In genomic region chr9:10661376-10661775, GRCh38 we compare ENCODE assay signal across 21 cellular contexts. TPM values are rescaled to one million over a fixed set of nuclear protein-coding genes. Genes with fewer than 3 reads are reported as not detected.
DNase-seq lines count a peak whose midpoint lies in the region; ATAC-seq, FAIRE-seq and TF ChIP-seq lines count a peak whose summit lies in the region.
"Had no signal": no experiment of that assay in that cellular context is flagged by ENCODE, and none has a peak within 500 bp of the region (broad histone marks: within the 10 kb centered on the region; RNA-seq: fewer than 3 reads in every experiment).

No MANE protein-coding gene starts in this region.

- TF ChIP-seq POLR2A in heart left ventricle (IDR thresholded peaks at IDR 0.05) (no peak), H1 (IDR thresholded peaks at IDR 0.05; ENCODE audit: control extremely low read depth in 1 of 2, low read depth in 2 of 2, low read length in 2 of 2) (no peak)

- TF ChIP-seq CTCF in cardiac muscle cell (IDR thresholded peaks at IDR 0.05; ENCODE audit: low read depth, low read length) (no peak), heart left ventricle (IDR thresholded peaks at IDR 0.05) (no peak), H1 (IDR thresholded peaks at IDR 0.05; ENCODE audit: control extremely low read depth in 1 of 3, insufficient read depth in 1 of 3, low read depth in 1 of 3, low read length in 3 of 3) (no peak)

- TF ChIP-seq RAD21 in H1 (IDR thresholded peaks at IDR 0.05 in 1 of 2, conservative IDR thresholded peaks at IDR 0.05 in 1 of 2; ENCODE audit: low read depth in 2 of 2, low read length in 2 of 2): no peak

- no peak for ATAC-seq in heart left ventricle
- ATAC-seq in HG02759 (IDR thresholded peaks at IDR 0.05; ENCODE audit: unreplicated experiment): no peak
- ATAC-seq in GM19452 (IDR thresholded peaks at IDR 0.05; ENCODE audit: unreplicated experiment): no peak
- ATAC-seq: A549, HCT116 had no signal

- no peak overlapping the region for H2BK20ac ChIP-seq in H1 (ENCODE audit: low read length)

- CTCF ChIA-PET in H1 (lab: Charles Lee; ENCODE audit: partially characterized antibody): interaction anchor here (0.8 kb wide), 1 partner anchor 115 kb away, joined by 3 read pairs; no protein-coding TSS in a partner anchor

- H3K4me3 ChIP-seq in cardiac muscle cell: no peak overlapping the region
- H3K4me3 ChIP-seq in heart left ventricle: no peak overlapping the region
- H3K4me3 ChIP-seq in H1 (ENCODE audit: extremely low read depth in 1 of 4, insufficient read depth in 2 of 4, low read depth in 3 of 4, low read length in 4 of 4): no peak overlapping the region
- H3K4me3 ChIP-seq: A549 had no signal

- DNase-seq in cardiac muscle cell (ENCODE audit: low read depth in 1 of 2, low spot score in 1 of 2) (no peak), heart left ventricle (no peak), RKO (ENCODE audit: low spot score) (peak; percentile 1), H1 (ENCODE audit: low read depth in 1 of 2, low spot score in 2 of 2) (no peak), nucleus accumbens (lab: John Stamatoyannopoulos, UW) (no peak)
- DNase-seq: BE2C; CD4-positive, alpha-beta memory T cell; COR-L47; DMS153; DMS79 treated with DMSO at 0.1 percent for 48 hours; EL; IMR-90 had no signal

- no peak overlapping the region for H3K9ac ChIP-seq in H1 (replicated peaks in 1 of 4; ENCODE audit: extremely low read depth in 1 of 4, low read depth in 3 of 4, low read length in 3 of 4)

- H3K56ac ChIP-seq in H1 (replicated peaks; ENCODE audit: insufficient read length, low read depth, low read length): no peak overlapping the region

- H2BK5ac ChIP-seq in H1 (ENCODE audit: low read depth, low read length): no peak overlapping the region

- H3K27ac ChIP-seq in cardiac muscle cell (peak overlapping the region; percentile 66), heart left ventricle (no peak overlapping the region), H1 (ENCODE audit: low read depth, low read length) (no peak overlapping the region)
- H3K27ac ChIP-seq: A549, C4-2B, HL-60 had no signal

- no peak overlapping the region for H3K14ac ChIP-seq in H1 (ENCODE audit: insufficient read length)

- H3K79me1 ChIP-seq in H1 (ENCODE audit: low read depth, low read length): no peaks in the 10 kb centered on the region

- H3K27me3 ChIP-seq in cardiac muscle cell: no peaks in the 10 kb centered on the region
- H3K27me3 ChIP-seq in heart left ventricle: no peaks in the 10 kb centered on the region
- no peaks in the 10 kb centered on the region for H3K27me3 ChIP-seq in H1 (replicated peaks in 1 of 4; ENCODE audit: control insufficient read depth in 3 of 4, extremely low read depth in 1 of 4, insufficient read depth in 3 of 4, low read length in 3 of 4)
- H3K27me3 ChIP-seq: BE2C had no signal

- no peak overlapping the region for H3K4ac ChIP-seq in H1 (replicated peaks; ENCODE audit: insufficient read length, low read depth, low read length)

- no peaks in the 10 kb centered on the region for H3K79me2 ChIP-seq in H1 (ENCODE audit: control insufficient read depth in 1 of 2, insufficient read depth in 2 of 2, low read length in 2 of 2)

- no peak overlapping the region for H4K8ac ChIP-seq in H1 (ENCODE audit: extremely low read depth, insufficient read depth, low read length)

- no peak overlapping the region for H3K18ac ChIP-seq in H1 (ENCODE audit: extremely low read depth, low read length)

- intact Hi-C loops in heart left ventricle (cut with DNase I): no loop called here

- H2AK5ac ChIP-seq in H1 (ENCODE audit: low read depth, low read length): no peak overlapping the region

- H3K4me1 ChIP-seq in cardiac muscle cell (ENCODE audit: low read depth) (peaks cover 24% of the 10 kb centered on the region), heart left ventricle (no peaks in the 10 kb centered on the region), H1 (replicated peaks in 1 of 4; ENCODE audit: control insufficient read depth in 3 of 4, insufficient read depth in 4 of 4, low read length in 3 of 4) (no peaks in the 10 kb centered on the region)
- H3K4me1 ChIP-seq: A549, BE2C had no signal

- no peak overlapping the region for H4K5ac ChIP-seq in H1 (ENCODE audit: insufficient read length, low read depth, low read length)

- H2BK12ac ChIP-seq in H1 (ENCODE audit: low read depth, low read length): no peak overlapping the region

- H4K91ac ChIP-seq in H1 (replicated peaks; ENCODE audit: insufficient read length, low read length): no peak overlapping the region

- no peaks in the 10 kb centered on the region for H3K9me3 ChIP-seq in cardiac muscle cell (ENCODE audit: low read depth)
- no peaks in the 10 kb centered on the region for H3K9me3 ChIP-seq in heart left ventricle
- H3K9me3 ChIP-seq in H1 (ENCODE audit: insufficient read depth in 2 of 2, low read depth in 1 of 2, low read length in 1 of 2): no peaks in the 10 kb centered on the region
- H3K9me3 ChIP-seq: A549, BE2C had no signal

- no peaks in the 10 kb centered on the region for H3K23me2 ChIP-seq in H1 (ENCODE audit: low read depth, low read length)

- H2AFZ ChIP-seq in H1 (ENCODE audit: low read length): peak overlapping the region; percentile 47; the same call in 1 of the 2 replicates

- no peak for FAIRE-seq in H1 (lab: Jason Lieb, UNC)
- FAIRE-seq: A549, D721Med, G401.6, GM12891 had no signal

- H4K20me1 ChIP-seq in H1 (replicated peaks in 1 of 2; ENCODE audit: control insufficient read depth in 1 of 2, insufficient read depth in 2 of 2, low read length in 2 of 2): no peaks in the 10 kb centered on the region

- H3K23ac ChIP-seq in H1 (ENCODE audit: insufficient read length): no peak overlapping the region

- TF ChIP-seq EP300 in H1 (IDR thresholded peaks at IDR 0.05; ENCODE audit: borderline replicate concordance in 1 of 2, low read depth in 2 of 2, low read length in 2 of 2): no peak

- no peak overlapping the region for H3K4me2 ChIP-seq in H1 (ENCODE audit: insufficient read depth in 1 of 2, low read depth in 2 of 2, low read length in 2 of 2)
- H3K4me2 ChIP-seq: A549 had no signal

- H3K36me3 ChIP-seq in cardiac muscle cell (no peaks in the 10 kb centered on the region), heart left ventricle (no peaks in the 10 kb centered on the region), H1 (ENCODE audit: control insufficient read depth in 2 of 4, insufficient read depth in 4 of 4, low read length in 3 of 4) (no peaks in the 10 kb centered on the region)
- H3K36me3 ChIP-seq: BE2C had no signal

- no peak overlapping the region for H2BK120ac ChIP-seq in H1 (replicated peaks; ENCODE audit: low read depth, low read length)

- no peak overlapping the region for H2BK15ac ChIP-seq in H1 (ENCODE audit: low read length)

- WGBS in heart left ventricle, 4 donors: 79 to 91% (median 90%) methylated on average over 1 of the region's 1 CpG
- 87% methylated on average over 1 of the region's 1 CpG; no CpG with 5 or more reads in 1 of the 2 experiments for WGBS in H1 (ENCODE audit: extremely low coverage in 1 of 2, insufficient coverage in 1 of 2, insufficient read length in 1 of 2, insufficient replicate concordance in 2 of 2, low coverage in 1 of 2, low lambda C conversion rate in 2 of 2, missing lambda C conversion rate in 1 of 2), 2 experiments

- POLR2A ChIA-PET in H1 (lab: Charles Lee; ENCODE audit: partially characterized antibody): no interaction called here

TF ChIP-seq in H1, 55 proteins besides CTCF, POLR2A, EP300 and RAD21:
- TF ChIP-seq MAX (IDR thresholded peaks at IDR 0.05) (no peak), MAFK (IDR thresholded peaks at IDR 0.05; ENCODE audit: low read depth, low read length) (no peak), HDAC6 (IDR thresholded peaks at IDR 0.05; ENCODE audit: low read depth, low read length) (no peak), POLR2AphosphoS5 (IDR thresholded peaks at IDR 0.05; ENCODE audit: low read depth, low read length) (no peak), USF2 (IDR thresholded peaks at IDR 0.05; ENCODE audit: low read length) (no peak), CHD1 (IDR thresholded peaks at IDR 0.05; ENCODE audit: low read depth, low read length) (no peak), ZNF274 (IDR thresholded peaks at IDR 0.05; ENCODE audit: borderline replicate concordance, extremely low read depth, low read length) (no peak), NANOG (IDR thresholded peaks at IDR 0.05; ENCODE audit: insufficient read depth, low read depth, low read length, poor library complexity, severe bottlenecking) (no peak), SAP30 (IDR thresholded peaks at IDR 0.05; ENCODE audit: insufficient read depth, insufficient replicate concordance, low read length) (no peak), CBX8 (IDR thresholded peaks at IDR 0.05; ENCODE audit: borderline replicate concordance, low read depth, low read length) (no peak)

RNA-seq across cellular contexts. Expression of gene PTPRD, which starts 48.6 kb away (rescaled TPM):
- total RNA-seq in cardiac muscle cell (181 and 287 TPM in 2 replicates), heart left ventricle (10 to 100 TPM; 11.0 to 25.3 (median 19.2) TPM)
- polyA plus RNA-seq in cardiac muscle cell (37.0 and 42.8 TPM in 2 replicates), heart left ventricle (1 to 10 TPM; 1.4 to 2.7 TPM), H1 (2011; rRNA removed) (17.2 and 19.8 TPM in 2 replicates)
- total RNA-seq in H1 (2021; fragmentation: NEBNext Ultra II Directional; extraction: Animal tissue kit (Norgen Biotek cat#: 25700)): 73.6 and 77.0 TPM in 2 replicates
- polyA plus RNA-seq in H1 (2011; cell fraction: cytosol; rRNA removed): 20.4 TPM
- 79.0 TPM for polyA plus RNA-seq in H1 (2011; cell fraction: nucleus; rRNA removed)
- polyA plus RNA-seq in H1 (2012, experiment 1 of 2): 19.2 to 33.6 TPM (median 28.6 TPM) in 4 replicates
- 0.60 TPM for polyA plus RNA-seq in H1 (2012, experiment 2 of 2)
- 33.3 TPM for polyA plus RNA-seq in H1 (2013, experiment 1 of 2)
- polyA plus RNA-seq in H1 (2013, experiment 2 of 2): 31.5 TPM
- polyA minus RNA-seq in H1 (2011; rRNA and poly(A)+ RNA removed): 137 and 195 TPM in 2 replicates
- polyA minus RNA-seq in H1 (2011; cell fraction: cytosol; rRNA and poly(A)+ RNA removed): 51.4 TPM
- polyA minus RNA-seq in H1 (2011; cell fraction: nucleus; rRNA and poly(A)+ RNA removed): 220 TPM
- total RNA-seq: CD4-positive, alpha-beta memory T cell had no signal
- polyA plus RNA-seq: CD4-positive, alpha-beta memory T cell had no signal
